ENCODE assay signal across 21 cellular contexts in the genomic region with DNA sequence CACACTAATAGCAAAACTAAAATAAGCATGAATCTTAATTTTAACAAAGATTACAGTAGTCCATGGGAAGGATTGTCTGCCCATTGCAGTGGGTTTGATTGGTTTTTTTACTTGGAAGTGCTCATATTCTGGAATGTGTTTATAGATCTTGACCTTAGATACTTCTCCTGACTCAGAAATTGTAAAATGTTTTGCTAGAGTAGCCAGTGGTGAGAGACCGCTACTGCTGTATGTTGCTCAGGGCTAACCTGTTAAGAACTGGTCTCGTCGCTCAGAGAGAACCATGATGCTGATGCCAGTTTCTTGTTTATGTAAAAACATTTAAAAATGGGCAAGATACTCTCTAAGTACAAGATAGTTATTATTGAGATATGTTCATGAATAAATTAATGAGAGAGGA.
DNase-seq lines count a peak whose midpoint lies in the region; FAIRE-seq and TF ChIP-seq lines count a peak whose summit lies in the region.
"Had no signal": no experiment of that assay in that cellular context is flagged by ENCODE, and none has a peak within 500 bp of the region (broad histone marks: within the 10 kb centered on the region; RNA-seq: fewer than 3 reads in every experiment).

No MANE protein-coding gene starts in this region.

- no peaks in the 10 kb centered on the region for H3K36me3 Mint-ChIP-seq in HFFc6 (ENCODE audit: low read depth)
- H3K36me3 Mint-ChIP-seq in astrocyte (ENCODE audit: low read depth, unreplicated experiment): peaks cover 3% of the 10 kb centered on the region
- H3K36me3 Mint-ChIP-seq: natural killer cell; stimulated activated effector memory CD8-positive, alpha-beta T cell treated with anti-CD3 and anti-CD28 coated beads, Interleukin-12 subunit alpha, Interleukin-12 subunit beta, amount 100 ng/mL, for 72 hours had no signal

- H3K4me1 ChIP-seq in astrocyte (ENCODE audit: insufficient read depth, low read length): peaks cover 47% of the 10 kb centered on the region
- H3K4me1 ChIP-seq in tibial artery: peaks cover 0 to 66% (median 32%) of the 10 kb centered on the region in 4 donors
- H3K4me1 ChIP-seq: right lobe of liver, uterus had no signal

- H3K9ac ChIP-seq in astrocyte (ENCODE audit: low read length): peak overlapping the region; percentile 11

- H4K20me1 ChIP-seq in astrocyte (ENCODE audit: insufficient read depth, low read length): peaks cover 11% of the 10 kb centered on the region

- H3K27ac ChIP-seq in astrocyte (ENCODE audit: low read depth, low read length): peak overlapping the region; percentile 50
- peak overlapping the region; percentile 36 to 53 for H3K27ac ChIP-seq in tibial artery
- H3K27ac ChIP-seq: coronary artery, right lobe of liver, SK-N-MC had no signal

- H3K4me3 Mint-ChIP-seq in HFFc6 (peak overlapping the region; percentile 71), astrocyte (ENCODE audit: unreplicated experiment) (no peak overlapping the region)
- H3K4me3 Mint-ChIP-seq: CD4-positive, alpha-beta T cell; natural killer cell; stimulated activated effector memory CD8-positive, alpha-beta T cell treated with anti-CD3 and anti-CD28 coated beads, Interleukin-12 subunit alpha, Interleukin-12 subunit beta, amount 100 ng/mL, for 72 hours had no signal

- H3K4me3 ChIP-seq in astrocyte (ENCODE audit: insufficient read depth, low read depth, low read length) (no peak overlapping the region), tibial artery (no peak overlapping the region)
- H3K4me3 ChIP-seq: coronary artery, GM12878, left lung, right lobe of liver, SK-N-MC, uterus had no signal

- H3K36me3 ChIP-seq in astrocyte (ENCODE audit: insufficient read depth, low read length) (no peaks in the 10 kb centered on the region), tibial artery (no peaks in the 10 kb centered on the region)
- H3K36me3 ChIP-seq: left lung, right lobe of liver, uterus had no signal

- no peak overlapping the region for H2AFZ ChIP-seq in astrocyte (ENCODE audit: low read depth, low read length)

- H3K27me3 ChIP-seq in astrocyte (ENCODE audit: insufficient read depth, low read length) (no peaks in the 10 kb centered on the region), tibial artery (no peaks in the 10 kb centered on the region)
- H3K27me3 ChIP-seq: left lung, right lobe of liver, uterus had no signal

- H3K9me3 ChIP-seq in astrocyte (ENCODE audit: insufficient read depth, low read depth, low read length) (no peaks in the 10 kb centered on the region), tibial artery (no peaks in the 10 kb centered on the region)
- H3K9me3 ChIP-seq: left lung, right lobe of liver, uterus had no signal

- intact Hi-C loops in tibial artery (cut with DNase I; ENCODE audit: low total_unique reads): no loop called here

- H3K79me2 ChIP-seq in astrocyte (ENCODE audit: insufficient read depth, low read length): peaks cover 10% of the 10 kb centered on the region

- H3K9me3 Mint-ChIP-seq in HFFc6 (no peaks in the 10 kb centered on the region), astrocyte (ENCODE audit: unreplicated experiment) (no peaks in the 10 kb centered on the region)
- H3K9me3 Mint-ChIP-seq: CD4-positive, alpha-beta T cell; natural killer cell; stimulated activated effector memory CD8-positive, alpha-beta T cell treated with anti-CD3 and anti-CD28 coated beads, Interleukin-12 subunit alpha, Interleukin-12 subunit beta, amount 100 ng/mL, for 72 hours had no signal

- H3K27ac Mint-ChIP-seq in HFFc6 (peak overlapping the region; percentile 82), astrocyte (ENCODE audit: unreplicated experiment) (no peak overlapping the region)
- H3K27ac Mint-ChIP-seq: CD4-positive, alpha-beta T cell; natural killer cell; stimulated activated effector memory CD8-positive, alpha-beta T cell treated with anti-CD3 and anti-CD28 coated beads, Interleukin-12 subunit alpha, Interleukin-12 subunit beta, amount 100 ng/mL, for 72 hours had no signal

- peaks cover 61% of the 10 kb centered on the region for H3K4me1 Mint-ChIP-seq in HFFc6 (ENCODE audit: low read depth)
- peaks cover 64% of the 10 kb centered on the region for H3K4me1 Mint-ChIP-seq in astrocyte (ENCODE audit: low read depth, unreplicated experiment)
- H3K4me1 Mint-ChIP-seq: natural killer cell; stimulated activated effector memory CD8-positive, alpha-beta T cell treated with anti-CD3 and anti-CD28 coated beads, Interleukin-12 subunit alpha, Interleukin-12 subunit beta, amount 100 ng/mL, for 72 hours had no signal

- no peaks in the 10 kb centered on the region; the same call in 1 of the 2 replicates for H3K27me3 Mint-ChIP-seq in HFFc6 (ENCODE audit: insufficient read depth)
- H3K27me3 Mint-ChIP-seq in astrocyte (ENCODE audit: low read depth, unreplicated experiment): no peaks in the 10 kb centered on the region
- H3K27me3 Mint-ChIP-seq: CD4-positive, alpha-beta T cell had no signal

- FAIRE-seq in astrocyte (lab: Jason Lieb, UNC): no peak
- FAIRE-seq: GM12878 had no signal

- DNase-seq in HFFc6: peak; percentile 84
- peak; percentile 76 for DNase-seq in astrocyte (ENCODE audit: low read depth)
- peak; percentile 50 for DNase-seq in kidney tubule cell (ENCODE audit: low spot score)
- DNase-seq in tibial artery: no peak
- DNase-seq in NCI-H1436 treated with DMSO at 0.1 percent for 48 hours (lab: John Stamatoyannopoulos, UW): no peak
- no peak for DNase-seq in NCI-H526 (lab: John Stamatoyannopoulos, UW)
- no peak for DNase-seq in KG1 (lab: John Stamatoyannopoulos, UW)
- DNase-seq: activated CD4-positive, alpha-beta T cell treated with anti-CD3 and anti-CD28 coated beads, Interleukin-2, amount 50 U/mL, for 4 hours; amniotic stem cell; CD4-positive, alpha-beta T cell; erythroblast; hippocampal formation; left lung; natural killer cell; NCI-H1694; right lobe of liver; uterus had no signal

- H3K4me2 ChIP-seq in astrocyte (ENCODE audit: low read length): peak overlapping the region; percentile 67

- TF ChIP-seq CTCF in HFFc6 (IDR thresholded peaks at IDR 0.05) (no peak; the same call in 1 of the 2 replicates), astrocyte (IDR thresholded peaks at IDR 0.05; ENCODE audit: insufficient read depth, low read depth, low read length) (no peak), tibial artery (IDR thresholded peaks at IDR 0.05) (peak in 1 of 2 experiments; percentile 27)

Comparison
In these comparisons a context has a peak if more than half of its experiments do, and no peak if none do; other contexts are left out.
1. DNase-seq: peak in HFFc6 (single experiment), astrocyte (single experiment) and kidney tubule cell (single experiment); none in tibial artery (0 of 2), NCI-H1436 treated with DMSO at 0.1 percent for 48 hours (single experiment), NCI-H526 (0 of 2) and KG1 (single experiment).